Comparison of ENCODE assay signal across 11 cellular contexts in the genomic region with DNA sequence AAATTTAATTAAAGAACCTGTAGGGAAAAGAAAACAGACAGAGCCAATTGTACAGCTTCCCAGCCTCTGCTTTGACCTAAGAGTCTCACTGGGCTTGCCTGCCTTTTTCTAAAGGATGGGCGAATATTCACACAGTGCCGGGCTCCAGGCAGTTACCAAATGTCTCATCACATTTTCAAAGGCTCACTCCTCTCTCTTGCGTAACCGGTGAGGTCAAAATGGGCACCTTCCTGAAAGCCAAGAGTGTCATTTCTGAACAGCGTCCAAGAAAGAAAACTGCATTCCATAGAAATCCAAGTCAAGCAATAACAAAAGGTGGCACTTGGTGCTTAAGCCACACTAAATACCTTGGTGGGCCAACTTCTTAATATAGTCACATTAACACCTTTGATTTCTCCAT. TPM values are rescaled to one million over a fixed set of nuclear protein-coding genes. Genes with fewer than 3 reads are reported as not detected.
DNase-seq lines count a peak whose midpoint lies in the region; ATAC-seq and TF ChIP-seq lines count a peak whose summit lies in the region.
"Had no signal": no experiment of that assay in that cellular context is flagged by ENCODE, and none has a peak within 500 bp of the region (broad histone marks: within the 10 kb centered on the region; RNA-seq: fewer than 3 reads in every experiment).

No MANE protein-coding gene starts in this region.

- H3K36me3 ChIP-seq in Caco-2 (ENCODE audit: control insufficient read depth, insufficient read depth, low read length) (no peaks in the 10 kb centered on the region), neuron (ENCODE audit: insufficient read depth, low read length) (peaks cover 5% of the 10 kb centered on the region)
- H3K36me3 ChIP-seq: tibial artery had no signal

- no peak for TF ChIP-seq CTCF in Caco-2 (IDR thresholded peaks at IDR 0.05; ENCODE audit: insufficient read depth in 1 of 2, low read depth in 1 of 2, low read length in 1 of 2, severe bottlenecking in 1 of 2, unreplicated experiment in 1 of 2)

- no peaks in the 10 kb centered on the region for H3K36me3 Mint-ChIP-seq in Caco-2 (ENCODE audit: insufficient read depth, unreplicated experiment)
- H3K36me3 Mint-ChIP-seq: CD4-positive, CD25-positive, alpha-beta regulatory T cell had no signal

- H3K27me3 Mint-ChIP-seq in Caco-2 (ENCODE audit: insufficient read depth, unreplicated experiment): no peaks in the 10 kb centered on the region

- no peaks in the 10 kb centered on the region for H3K27me3 ChIP-seq in Caco-2 (replicated peaks; ENCODE audit: control insufficient read depth, insufficient read depth, low read length)
- no peaks in the 10 kb centered on the region for H3K27me3 ChIP-seq in neuron (ENCODE audit: insufficient read depth, low read length)
- H3K27me3 ChIP-seq: tibial artery had no signal

- H3K4me3 Mint-ChIP-seq in Caco-2 (ENCODE audit: unreplicated experiment): peak overlapping the region; percentile 70
- H3K4me3 Mint-ChIP-seq: CD4-positive, CD25-positive, alpha-beta regulatory T cell had no signal

- CTCF ChIA-PET in Caco-2 (lab: Charles Lee): no interaction called here

- no peaks in the 10 kb centered on the region for H3K9me3 Mint-ChIP-seq in Caco-2 (ENCODE audit: unreplicated experiment)

- H3K4me3 ChIP-seq in Caco-2 (ENCODE audit: low read depth, low read length): no peak overlapping the region
- H3K4me3 ChIP-seq in neuron (ENCODE audit: low read length): peak overlapping the region; percentile 59

- peak; percentile 83 for ATAC-seq in esophagus mucosa
- ATAC-seq in GM19328 (IDR thresholded peaks at IDR 0.05; ENCODE audit: unreplicated experiment): no peak

- DNase-seq in Caco-2: peak in 1 of 2 experiments; percentile 4
- DNase-seq in NCI-H82 (lab: John Stamatoyannopoulos, UW): peak; percentile 81
- no peak for DNase-seq in stimulated activated CD4-positive, alpha-beta T cell treated with anti-CD3 and anti-CD28 coated beads, Interleukin-4, amount 100 ng/mL, for 4 hours
- no peak for DNase-seq in iPS-NIHi7 (ENCODE audit: extremely low spot score)
- DNase-seq in stimulated activated CD4-positive, alpha-beta T cell treated with anti-CD3 and anti-CD28 coated beads, Interleukin-4, amount 100 ng/mL, for 1 hour: no peak
- DNase-seq: CD4-positive, CD25-positive, alpha-beta regulatory T cell had no signal

- H3K4me1 Mint-ChIP-seq in Caco-2 (ENCODE audit: low read depth, unreplicated experiment): peaks cover 6% of the 10 kb centered on the region

- no peak overlapping the region for H3K27ac Mint-ChIP-seq in Caco-2 (ENCODE audit: unreplicated experiment)
- H3K27ac Mint-ChIP-seq: CD4-positive, CD25-positive, alpha-beta regulatory T cell had no signal

- intact Hi-C loops in Caco-2 (cut with micrococcal nuclease; ENCODE audit: unreplicated experiment): loop anchor here (10.0 kb wide), 1 partner anchor 120 kb away; no protein-coding TSS in a partner anchor

- no TSS peak for BruUV-seq in Caco-2 (replicated peaks; lab: Mats Ljungman, UMichigan)

- H3K9me3 ChIP-seq in Caco-2 (no peaks in the 10 kb centered on the region), neuron (ENCODE audit: low read length) (no peaks in the 10 kb centered on the region)
- H3K9me3 ChIP-seq: tibial artery had no signal

- POLR2A ChIA-PET in Caco-2 (lab: Charles Lee): no interaction called here

- H2AFZ ChIP-seq in neuron (ENCODE audit: low read depth, low read length): peak overlapping the region; percentile 41

- no peaks in the 10 kb centered on the region for H3K4me1 ChIP-seq in Caco-2
- peaks cover 23% of the 10 kb centered on the region for H3K4me1 ChIP-seq in neuron (ENCODE audit: insufficient read depth, low read length)

RNA-seq across cellular contexts. Expression of a gene that starts 0.7 kb away (rescaled TPM):
- total RNA-seq in Caco-2 (2022): 0.28 TPM in 1 of 2 replicates, not detected in the other
- 17.7 TPM for total RNA-seq in esophagus mucosa
- total RNA-seq: activated CD8-positive, alpha-beta memory T cell treated with anti-CD3 and anti-CD28 coated beads for 36 hours; CD4-positive, CD25-positive, alpha-beta regulatory T cell had no signal

Comparison
In these comparisons a context has a peak if more than half of its experiments do, and no peak if none do; other contexts are left out.
1. RNA of a gene that starts 0.7 kb away (total RNA-seq): 17.7 TPM in esophagus mucosa (single experiment); 0.28 TPM in Caco-2; every median in the first group is over 10 times any median in the second.